ENCODE assay signal across 10 cellular contexts in the genomic region with DNA sequence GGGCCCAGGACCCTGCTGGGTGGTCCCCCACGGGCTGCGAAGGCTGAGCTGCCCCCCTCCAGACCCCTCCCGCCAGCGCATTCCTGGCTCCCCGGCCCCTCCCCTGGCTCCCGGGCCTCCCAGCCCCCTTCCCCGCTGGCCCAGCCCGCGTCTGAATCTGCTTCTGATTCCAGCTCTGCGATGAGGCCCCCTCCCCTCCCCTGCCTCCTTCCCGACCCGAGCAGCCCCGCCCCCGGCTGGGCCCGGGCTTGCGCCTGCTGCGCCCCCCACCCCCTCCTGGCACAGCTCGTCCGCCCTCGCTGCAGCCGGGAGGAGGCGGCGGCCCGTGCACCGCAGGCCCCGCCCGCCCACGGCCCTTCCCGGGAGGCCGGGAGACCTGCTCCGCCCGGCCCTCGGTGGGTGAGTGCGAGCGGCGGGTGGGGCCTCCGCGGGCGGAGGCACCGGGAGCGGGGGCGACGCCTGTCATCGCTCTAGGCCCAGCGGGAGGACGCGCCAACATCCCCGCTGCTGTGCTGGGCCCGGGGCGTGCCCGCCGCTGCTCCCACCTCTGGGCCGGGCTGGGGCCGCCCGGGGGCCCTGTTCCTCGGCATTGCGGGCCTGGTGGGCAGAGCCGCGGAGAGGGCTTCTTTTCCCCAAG. TPM values are rescaled to one million over a fixed set of nuclear protein-coding genes. Genes with fewer than 3 reads are reported as not detected.
DNase-seq lines count a peak whose midpoint lies in the region; ATAC-seq and TF ChIP-seq lines count a peak whose summit lies in the region.
"Had no signal": no experiment of that assay in that cellular context is flagged by ENCODE, and none has a peak within 500 bp of the region (broad histone marks: within the 10 kb centered on the region; RNA-seq: fewer than 3 reads in every experiment).

Gene NTN3 (plus strand): TSS at position 282 of the 637 bp plus-strand sequence. CDS start 405 bp downstream, outside the sequence.

- POLR2A ChIA-PET in BJ (lab: Charles Lee) (no interaction called here), WTC11 (lab: Charles Lee) (interaction anchor here (0.8 to 3.3 kb wide), 3 partner anchors 12 to 60 kb away, joined by 3 to 15 read pairs (median 3); partner anchors contain the start of genes CEMP1 and TEDC2)

- no peaks in the 10 kb centered on the region; the same call in 1 of the 2 replicates for H3K36me3 ChIP-seq in BJ (ENCODE audit: control insufficient read depth, insufficient read depth, low read length)
- H3K36me3 ChIP-seq in liver (ENCODE audit: control insufficient read depth in 4 of 4, insufficient read depth in 3 of 4, low read depth in 1 of 4, low read length in 3 of 4), result no peaks in the 10 kb centered on the region

- H3K4me3 ChIP-seq in BJ (ENCODE audit: low read depth, low read length) (peak within 1 kb of the TSS; percentile 17), liver (ENCODE audit: low read depth in 1 of 3, low read length in 3 of 3) (peak within 1 kb of the TSS in 2 of 3 donors; percentile 11 to 30)

- H3K9ac ChIP-seq in liver (ENCODE audit: low read depth in 1 of 2, low read length in 2 of 2), result no peak within 1 kb of the TSS

- peaks cover 21% of the 10 kb centered on the region for H3K4me1 Mint-ChIP-seq in WTC11

- H3K27me3 ChIP-seq in BJ (ENCODE audit: control insufficient read depth, insufficient read depth, low read length) (no peaks in the 10 kb centered on the region), liver (ENCODE audit: control insufficient read depth in 4 of 4, insufficient read depth in 4 of 4, low read length in 3 of 4) (no peaks in the 10 kb centered on the region)

- H3K27ac Mint-ChIP-seq in WTC11, result no peak within 1 kb of the TSS

- TF ChIP-seq CTCF in BJ (IDR thresholded peaks at IDR 0.05; ENCODE audit: insufficient read depth, low read depth, low read length) (no peak), WTC11 (IDR thresholded peaks at IDR 0.05) (no peak), liver (IDR thresholded peaks at IDR 0.05; ENCODE audit: low read depth, low read length, missing input control) (no peak)

- WGBS in liver, result 3% methylated on average over 59 of the region's 59 CpGs

- ATAC-seq in WTC11, result peak; percentile 1; the same call in 1 of the 2 replicates

- H3K4me1 ChIP-seq in liver (ENCODE audit: control insufficient read depth in 4 of 4, insufficient read depth in 4 of 4, low read length in 3 of 4), result peaks cover 44 to 75% (median 56%) of the 10 kb centered on the region in 4 donors

- CTCF ChIA-PET in BJ (lab: Yijun Ruan, JAX), result interaction anchor here (1.1 to 1.3 kb wide), 2 partner anchors 12 to 30 kb away, joined by 3 to 4 read pairs; no protein-coding TSS in a partner anchor
- CTCF ChIA-PET in WTC11 (lab: Charles Lee), result interaction anchor here (0.8 to 5.9 kb wide), 4 partner anchors 12 to 61 kb away, joined by 3 to 53 read pairs (median 5); partner anchors contain the start of gene TEDC2

- TF ChIP-seq RAD21 in liver (IDR thresholded peaks at IDR 0.05), result no peak

- H3K4me3 Mint-ChIP-seq in WTC11, result peak within 1 kb of the TSS; percentile 50

- peaks cover 38% of the 10 kb centered on the region for H3K27me3 Mint-ChIP-seq in WTC11 (ENCODE audit: low read depth)

- H3K36me3 Mint-ChIP-seq in WTC11, result no peaks in the 10 kb centered on the region

- no peak for DNase-seq in BJ (ENCODE audit: low read depth)
- DNase-seq in HuH-7.5 (ENCODE audit: low spot score), result peak; percentile 50
- peak; percentile 75 for DNase-seq in WTC11 (ENCODE audit: low spot score)
- no peak for DNase-seq in NCI-H774 (lab: John Stamatoyannopoulos, UW)
- DNase-seq in activated CD4-positive, CD25-positive, alpha-beta regulatory T cell (lab: John Stamatoyannopoulos, UW), result no peak
- no peak for DNase-seq in NOMO-1 treated with dmso at 0.1 percent for 144 hours (lab: John Stamatoyannopoulos, UW; ENCODE audit: unreplicated experiment)
- DNase-seq in OCI-M2 (lab: John Stamatoyannopoulos, UW; ENCODE audit: unreplicated experiment), result no peak

- H3K9me3 Mint-ChIP-seq in WTC11, result no peaks in the 10 kb centered on the region

- H3K9me3 ChIP-seq in liver (ENCODE audit: control insufficient read depth in 4 of 4, low read length in 3 of 4), result no peaks in the 10 kb centered on the region

- H3K27ac ChIP-seq in liver (ENCODE audit: low read depth in 1 of 2, low read length in 2 of 2), result peak within 1 kb of the TSS; percentile 45 to 74

TF ChIP-seq in WTC11, 78 proteins besides CTCF, POLR2A, EP300 and RAD21 (continues in another document):
- TF ChIP-seq NR3C1 (CRISPR knock-in tag; conservative IDR thresholded peaks at IDR 0.05; ENCODE audit: low read depth), result 0 out of 2 replicates have a peak, but pooled peaks have one; percentile 38
- TF ChIP-seq NFYB (CRISPR knock-in tag; conservative IDR thresholded peaks at IDR 0.05; ENCODE audit: low read depth), result no peak
- no peak for TF ChIP-seq ZNF317 (CRISPR knock-in tag; IDR thresholded peaks at IDR 0.05; ENCODE audit: borderline replicate concordance, low read depth)
- no peak for TF ChIP-seq FOXP4 (CRISPR knock-in tag; IDR thresholded peaks at IDR 0.05)
- TF ChIP-seq MAX (CRISPR knock-in tag; IDR thresholded peaks at IDR 0.05), result no peak
- TF ChIP-seq KAT7 (CRISPR knock-in tag; IDR thresholded peaks at IDR 0.05; ENCODE audit: borderline replicate concordance), result no peak
- 0 out of 2 replicates have a peak, but pooled peaks have one; percentile 65 for TF ChIP-seq TP53 (CRISPR knock-in tag; IDR thresholded peaks at IDR 0.05)

TF ChIP-seq in liver, 16 proteins besides CTCF, POLR2A, EP300 and RAD21:
- TF ChIP-seq HNF4G (IDR thresholded peaks at IDR 0.05), result no peak
- no peak for TF ChIP-seq EGR1 (IDR thresholded peaks at IDR 0.05; ENCODE audit: low read depth in 2 of 2)
- TF ChIP-seq HNF4A (conservative IDR thresholded peaks at IDR 0.05), result no peak
- TF ChIP-seq MAX (IDR thresholded peaks at IDR 0.05), result no peak
- TF ChIP-seq TAF1 (conservative IDR thresholded peaks at IDR 0.05), result no peak
- TF ChIP-seq REST (IDR thresholded peaks at IDR 0.05), result no peak

RNA-seq across cellular contexts. Expression of gene NTN3, which starts in this region (rescaled TPM):
- polyA plus RNA-seq in BJ (2011; rRNA removed) (0.09 and 0.12 TPM in 2 replicates), liver (under 1 TPM in 1 of 2 donors, not detected in 1; 0.28 TPM)
- 0.24 TPM in 1 of 2 replicates, not detected in the other for polyA minus RNA-seq in BJ (2011; rRNA and poly(A)+ RNA removed)
- total RNA-seq in WTC11 (2021) (0.82 to 0.92 TPM (median 0.89 TPM) in 3 replicates), liver (1 to 10 TPM in 1 of 2 donors, under 1 TPM in 1; 0.19 to 2.3 TPM)
- total RNA-seq: activated CD8-positive, alpha-beta memory T cell treated with anti-CD3 and anti-CD28 coated beads for 36 hours; mononuclear cell had no signal

Comparison
In these comparisons a context has a peak if more than half of its experiments do, and no peak if none do; other contexts are left out.
1. Peak in DNase-seq and ATAC-seq in WTC11; RNA of the gene not detected or under 1 TPM.